Comparison of ENCODE assay signal across 2 cellular contexts in genomic region chr22:45683680-45684079, GRCh38.
TF ChIP-seq lines count a peak whose summit lies in the region.

No MANE protein-coding gene starts in this region.

TF ChIP-seq in SK-N-SH, 30 proteins besides CTCF, POLR2A, EP300 and RAD21 (continued from another document):
- no peak for TF ChIP-seq REST (IDR thresholded peaks at IDR 0.05; ENCODE audit: low read depth, low read length)
- no peak for TF ChIP-seq USF2 (IDR thresholded peaks at IDR 0.05; ENCODE audit: borderline replicate concordance, low read depth, low read length)
TF ChIP-seq in SK-N-SH: peak in this region for 0.

TF ChIP-seq in SK-N-SH treated with all-trans-retinoic acid at 6 μM for 48 hours, 23 proteins besides CTCF, POLR2A, EP300 and RAD21 (continued from another document):
- no peak for TF ChIP-seq TSHZ2 (CRISPR knock-in tag; IDR thresholded peaks at IDR 0.05)
- TF ChIP-seq CSDC2 (CRISPR knock-in tag; IDR thresholded peaks at IDR 0.05): no peak
- no peak for TF ChIP-seq ARNTL (CRISPR knock-in tag; IDR thresholded peaks at IDR 0.05; ENCODE audit: borderline replicate concordance, low read depth)
- TF ChIP-seq OSR1 (CRISPR knock-in tag; IDR thresholded peaks at IDR 0.05): no peak
- no peak for TF ChIP-seq ZNF565 (CRISPR knock-in tag; conservative IDR thresholded peaks at IDR 0.05; ENCODE audit: low read depth)
- no peak for TF ChIP-seq TCF4 (CRISPR knock-in tag; IDR thresholded peaks at IDR 0.05; ENCODE audit: borderline replicate concordance)
- TF ChIP-seq ZFP30 (CRISPR knock-in tag; IDR thresholded peaks at IDR 0.05): no peak
- no peak for TF ChIP-seq BACH2 (CRISPR knock-in tag; IDR thresholded peaks at IDR 0.05; ENCODE audit: borderline replicate concordance)
- TF ChIP-seq ESRRG (CRISPR knock-in tag; IDR thresholded peaks at IDR 0.05): no peak
- TF ChIP-seq GLIS3 (CRISPR knock-in tag; IDR thresholded peaks at IDR 0.05): no peak
- no peak for TF ChIP-seq PATZ1 (CRISPR knock-in tag; IDR thresholded peaks at IDR 0.05; ENCODE audit: borderline replicate concordance)
- TF ChIP-seq ZFP3 (CRISPR knock-in tag; IDR thresholded peaks at IDR 0.05): no peak
- no peak for TF ChIP-seq CSRNP3 (CRISPR knock-in tag; IDR thresholded peaks at IDR 0.05)
